In the genomic region with DNA sequence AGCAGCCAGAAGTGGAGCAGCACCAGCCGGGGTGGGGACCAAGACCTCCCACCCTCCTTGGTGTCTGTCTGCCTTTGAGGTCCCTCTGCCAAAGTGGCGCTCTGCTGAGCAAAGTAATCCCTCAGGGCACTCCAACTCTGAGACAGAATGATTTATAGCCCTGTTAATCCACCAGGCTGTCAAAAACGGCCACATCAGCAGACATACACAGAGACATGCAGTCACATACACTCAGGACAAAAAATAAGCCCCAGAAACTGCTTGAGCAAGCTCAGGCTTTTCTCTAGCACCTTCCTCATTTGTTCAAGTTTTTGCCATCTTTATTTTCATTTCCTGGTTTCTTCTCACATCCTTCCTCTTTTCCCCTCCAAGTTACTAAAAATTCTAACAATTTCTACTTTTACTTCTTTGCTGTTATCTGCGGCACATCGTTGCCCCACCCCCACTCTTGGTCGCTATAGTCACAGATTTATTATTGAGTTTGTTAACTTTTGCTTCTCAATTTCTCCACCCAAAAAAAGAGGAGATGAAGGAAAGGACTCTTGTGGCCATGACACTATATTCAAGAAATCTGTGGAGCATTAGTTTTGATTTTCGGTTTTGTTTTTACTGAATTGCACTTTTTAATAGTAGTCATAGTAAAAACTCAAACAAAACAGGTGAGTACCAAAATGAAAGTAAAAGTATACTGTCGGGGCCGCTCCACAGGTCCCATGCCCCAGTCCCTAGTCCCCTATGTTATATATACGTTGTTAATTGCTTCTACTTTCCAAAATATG, we compare ENCODE assay signal across 8 cellular contexts. TPM values are rescaled to one million over a fixed set of nuclear protein-coding genes. Genes with fewer than 3 reads are reported as not detected.
DNase-seq lines count a peak whose midpoint lies in the region; ATAC-seq and TF ChIP-seq lines count a peak whose summit lies in the region.

No MANE protein-coding gene starts in this region.

- WGBS in gastroesophageal sphincter (ENCODE audit: low coverage in 1 of 2), 2 donors, result 51 to 59% methylated on average over 9 of the region's 10 CpGs
- 19 to 24% methylated on average over 10 of the region's 10 CpGs for WGBS in sigmoid colon, 2 donors

- peak overlapping the region; percentile 3 to 95 for H3K27ac Mint-ChIP-seq in stimulated activated naive CD8-positive, alpha-beta T cell treated with anti-CD3 and anti-CD28 coated beads, Interleukin-15, amount 100 ng/mL, for 72 hours

- H3K36me3 ChIP-seq in gastroesophageal sphincter, result no peaks in the 10 kb centered on the region
- H3K36me3 ChIP-seq in sigmoid colon, result no peaks in the 10 kb centered on the region

- peak overlapping the region; percentile 82 to 92 for H3K4me3 Mint-ChIP-seq in stimulated activated naive CD8-positive, alpha-beta T cell treated with anti-CD3 and anti-CD28 coated beads, Interleukin-15, amount 100 ng/mL, for 72 hours

- no peak for TF ChIP-seq EP300 in gastroesophageal sphincter (IDR thresholded peaks at IDR 0.05)
- no peak for TF ChIP-seq EP300 in sigmoid colon (IDR thresholded peaks at IDR 0.05)

- peaks cover 63% of the 10 kb centered on the region for H3K4me1 Mint-ChIP-seq in stimulated activated naive CD8-positive, alpha-beta T cell treated with anti-CD3 and anti-CD28 coated beads, Interleukin-15, amount 100 ng/mL, for 72 hours

- ATAC-seq in GM21447 (IDR thresholded peaks at IDR 0.05; ENCODE audit: unreplicated experiment), result peak; percentile 63
- ATAC-seq in gastroesophageal sphincter, result peak; percentile 27
- peak; percentile 85 for ATAC-seq in stimulated activated naive CD8-positive, alpha-beta T cell treated with anti-CD3 and anti-CD28 coated beads, Interleukin-15, amount 100 ng/mL, for 72 hours

- TF ChIP-seq CTCF in GM12865 (IDR thresholded peaks at IDR 0.05; ENCODE audit: insufficient read depth, low read depth, low read length, missing control alignments) (no peak), HL-60 (IDR thresholded peaks at IDR 0.05; ENCODE audit: insufficient read depth, low read length) (no peak), gastroesophageal sphincter (IDR thresholded peaks at IDR 0.05) (no peak), sigmoid colon (IDR thresholded peaks at IDR 0.05) (no peak)

- H3K27ac ChIP-seq in HL-60 (replicated peaks) (peak overlapping the region; percentile 91), gastroesophageal sphincter (peak overlapping the region in 1 of 4 donors; percentile 21), sigmoid colon (peak overlapping the region in 1 of 4 donors; percentile 13)

- H3K4me1 ChIP-seq in gastroesophageal sphincter (peaks cover 0 to 17% (median 6%) of the 10 kb centered on the region in 3 donors), sigmoid colon (peaks cover 0 to 16% (median 5%) of the 10 kb centered on the region in 4 donors)

- intact Hi-C loops in sigmoid colon (cut with DNase I), result no loop called here

- TF ChIP-seq POLR2A in gastroesophageal sphincter (IDR thresholded peaks at IDR 0.05) (no peak), sigmoid colon (IDR thresholded peaks at IDR 0.05) (no peak)

- no peaks in the 10 kb centered on the region for H3K9me3 ChIP-seq in gastroesophageal sphincter
- no peaks in the 10 kb centered on the region for H3K9me3 ChIP-seq in sigmoid colon

- DNase-seq in GM12865 (ENCODE audit: low read depth) (peak; percentile 68), HL-60 (ENCODE audit: low read depth in 1 of 2, low spot score in 1 of 2) (peak in 1 of 2 experiments; percentile 79), SW480 (ENCODE audit: low spot score) (peak; percentile 7), sigmoid colon (no peak)
- DNase-seq in stimulated activated naive CD8-positive, alpha-beta T cell treated with anti-CD3 and anti-CD28 coated beads, Interleukin-15, amount 100 ng/mL, for 72 hours, result no peak
- DNase-seq in activated CD8-positive, alpha-beta memory T cell treated with anti-CD3 and anti-CD28 coated beads, Interleukin-2, amount 50 U/mL, for 48 hours, result no peak

- no peaks in the 10 kb centered on the region for H3K9me3 Mint-ChIP-seq in stimulated activated naive CD8-positive, alpha-beta T cell treated with anti-CD3 and anti-CD28 coated beads, Interleukin-15, amount 100 ng/mL, for 72 hours

- H3K27me3 ChIP-seq in HL-60 (ENCODE audit: insufficient read depth, poor library complexity, severe bottlenecking) (no peaks in the 10 kb centered on the region), gastroesophageal sphincter (no peaks in the 10 kb centered on the region), sigmoid colon (no peaks in the 10 kb centered on the region)

- H3K4me3 ChIP-seq in GM12865 (ENCODE audit: low read depth, low read length) (peak overlapping the region; percentile 50), HL-60 (replicated peaks; ENCODE audit: insufficient read depth, low read length) (peak overlapping the region; percentile 5; the same call in 1 of the 2 replicates), gastroesophageal sphincter (peak overlapping the region in 1 of 2 donors; percentile 8), sigmoid colon (peak overlapping the region in 2 of 4 donors; percentile 0 to 6)

- H3K27me3 Mint-ChIP-seq in stimulated activated naive CD8-positive, alpha-beta T cell treated with anti-CD3 and anti-CD28 coated beads, Interleukin-15, amount 100 ng/mL, for 72 hours, result no peaks in the 10 kb centered on the region

RNA-seq across cellular contexts. Expression of gene ADRB2, which starts 17.4 kb away (rescaled TPM):
- total RNA-seq in gastroesophageal sphincter (10 to 100 TPM in 1 of 4 donors, 1 to 10 TPM in 3; 2.8 to 11.8 (median 4.5) TPM), sigmoid colon (1 to 10 TPM; 2.0 to 4.3 (median 3.0) TPM)
- polyA plus RNA-seq in sigmoid colon, result 1 to 10 TPM in 1 of 3 donors, under 1 TPM in 1, not detected in 1; 0.60 to 1.2 TPM

Comparison
In these comparisons a context has a peak if more than half of its experiments do, and no peak if none do; other contexts are left out.
1. DNase-seq: peak in GM12865 (single experiment) and SW480 (single experiment); none in stimulated activated naive CD8-positive, alpha-beta T cell treated with anti-CD3 and anti-CD28 coated beads, Interleukin-15, amount 100 ng/mL, for 72 hours (0 of 2), sigmoid colon (single experiment) and activated CD8-positive, alpha-beta memory T cell treated with anti-CD3 and anti-CD28 coated beads, Interleukin-2, amount 50 U/mL, for 48 hours (single experiment).
2. ATAC-seq: peak in every context shown above with its lines; median percentile 85 in stimulated activated naive CD8-positive, alpha-beta T cell treated with anti-CD3 and anti-CD28 coated beads, Interleukin-15, amount 100 ng/mL, for 72 hours; 63 in GM21447; 27 in gastroesophageal sphincter.